26 cellular contexts compared by ENCODE assay signal in genomic region chr18:23669804-23670203, GRCh38. TPM values are rescaled to one million over a fixed set of nuclear protein-coding genes. Genes with fewer than 3 reads are reported as not detected.
"Had no signal": no experiment of that assay in that cellular context is flagged by ENCODE, and none has a peak within 500 bp of the region (broad histone marks: within the 10 kb centered on the region; RNA-seq: fewer than 3 reads in every experiment).

No MANE protein-coding gene starts in this region.

- H3K4me1 ChIP-seq: body of pancreas, gastroesophageal sphincter, pancreas, psoas muscle, sigmoid colon, uterus had no signal

- H3K36me3 ChIP-seq: cardiac muscle cell, gastroesophageal sphincter, pancreas, sigmoid colon, thoracic aorta, uterus, WERI-Rb-1 had no signal

- H3K27ac ChIP-seq: body of pancreas, cardiac muscle cell, coronary artery, dorsolateral prefrontal cortex, gastroesophageal sphincter, hepatocyte, pancreas, psoas muscle, sigmoid colon, thoracic aorta, uterus, WERI-Rb-1 had no signal

- ATAC-seq: activated CD4-positive, CD25-positive, alpha-beta regulatory T cell treated with anti-CD3 and anti-CD28 coated beads, Interleukin-2, amount 50 U/mL, for 24 hours; body of pancreas; gastroesophageal sphincter; naive thymus-derived CD4-positive, alpha-beta T cell; pancreas; psoas muscle; stimulated activated effector memory CD8-positive, alpha-beta T cell treated with anti-CD3 and anti-CD28 coated beads, Interleukin-12 subunit alpha, Interleukin-12 subunit beta, amount 100 ng/mL, for 72 hours had no signal

- H3K4me2 ChIP-seq: hepatocyte had no signal

- H3K27me3 ChIP-seq: body of pancreas, pancreas, uterus had no signal

- H3K4me3 ChIP-seq: body of pancreas, cardiac muscle cell, coronary artery, dorsolateral prefrontal cortex, gastroesophageal sphincter, hepatocyte, pancreas, psoas muscle, sigmoid colon, thoracic aorta, uterus had no signal

- H3K9me3 ChIP-seq: body of pancreas, gastroesophageal sphincter, pancreas, psoas muscle, sigmoid colon, thoracic aorta, uterus had no signal

- DNase-seq: activated CD4-positive, alpha-beta T cell treated with anti-CD3 and anti-CD28 coated beads for 48 hours; activated CD4-positive, alpha-beta T cell treated with anti-CD3 and anti-CD28 coated beads, Interleukin-2, amount 50 U/mL, for 48 hours; activated CD8-positive, alpha-beta memory T cell treated with anti-CD3 and anti-CD28 coated beads for 24 hours; activated effector memory CD4-positive, alpha-beta T cell treated with Interleukin-2 at 50 U/mL for 16 hours; activated naive CD4-positive, alpha-beta T cell treated with Interleukin-2 at 50 U/mL for 16 hours; aorta; body of pancreas; dorsolateral prefrontal cortex; effector memory CD4-positive, alpha-beta T cell; islet precursor cell; naive thymus-derived CD4-positive, alpha-beta T cell; pancreas; psoas muscle; small intestine; stimulated activated CD4-positive, alpha-beta T cell treated with anti-CD3 and anti-CD28 coated beads, Interleukin-4, amount 100 ng/mL, for 24 hours; trophoblast cell; uterus; WERI-Rb-1 had no signal

- H2AFZ ChIP-seq: hepatocyte had no signal

RNA-seq across cellular contexts. Expression of gene LAMA3, which starts 19.4 kb away (rescaled TPM):
- polyA plus RNA-seq: cardiac muscle cell; naive thymus-derived CD4-positive, alpha-beta T cell had no signal
